8 cellular contexts compared by ENCODE assay signal in the genomic region with DNA sequence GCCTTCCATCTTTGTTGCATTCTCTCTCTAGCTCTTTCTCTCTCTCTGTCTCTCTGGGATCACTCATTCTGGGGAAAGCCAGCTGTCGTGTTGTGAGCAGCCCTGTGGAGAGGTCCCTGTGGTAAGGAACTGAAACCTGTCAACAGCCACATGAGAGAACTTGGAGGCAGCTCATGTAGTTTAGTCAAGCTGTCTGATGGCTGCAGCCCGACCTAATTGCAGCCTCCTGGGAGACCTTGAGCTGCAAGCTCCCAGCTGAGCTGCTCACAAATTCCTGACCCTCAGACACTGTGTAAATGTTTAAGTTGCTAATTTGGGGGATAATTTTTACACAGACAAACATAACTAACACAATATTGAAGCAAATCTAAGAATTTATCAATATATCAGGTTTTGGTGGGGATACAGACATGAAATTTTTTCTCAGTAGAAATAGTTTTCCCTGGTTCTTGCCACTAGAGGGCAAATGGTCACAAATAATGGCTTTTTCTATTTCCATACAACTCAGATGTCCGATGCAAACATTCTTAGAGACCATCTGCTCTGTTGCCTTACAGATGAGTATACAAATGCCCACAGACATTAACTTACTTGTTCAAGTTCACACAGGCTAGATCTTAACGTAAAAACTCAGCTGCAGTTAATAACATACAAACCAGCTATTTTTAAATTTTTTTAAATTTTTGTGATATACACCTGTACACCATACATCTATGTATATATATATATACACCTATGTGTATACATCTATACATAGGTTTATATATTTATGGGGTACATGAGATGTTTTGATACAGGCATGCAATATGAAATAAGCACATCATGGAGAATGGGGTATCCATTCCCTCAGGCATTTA. TPM values are rescaled to one million over a fixed set of nuclear protein-coding genes. Genes with fewer than 3 reads are reported as not detected.
DNase-seq lines count a peak whose midpoint lies in the region; FAIRE-seq and TF ChIP-seq lines count a peak whose summit lies in the region.

No MANE protein-coding gene starts in this region.

- DNase-seq in 8988T (peak; percentile 8), GM06990 (ENCODE audit: extremely low read depth, insufficient read length) (peak; percentile 41), H54 (ENCODE audit: insufficient read length, low spot score) (peak; percentile 5), bronchial epithelial cell (ENCODE audit: low read depth) (peak; percentile 56), left kidney (ENCODE audit: low read depth, low spot score) (peak; percentile 82), transverse colon (no peak)
- DNase-seq in Jurkat, Clone E6-1 (ENCODE audit: low read depth, low spot score) = peak; percentile 29

- H3K9me2 ChIP-seq in OCI-LY1 (ENCODE audit: low read depth, low read length) = no peaks in the 10 kb centered on the region

- H3K27me3 ChIP-seq in GM06990 (replicated peaks; ENCODE audit: control insufficient read depth, insufficient read depth, low read length) (no peaks in the 10 kb centered on the region), OCI-LY1 (ENCODE audit: insufficient read depth, low read length) (no peaks in the 10 kb centered on the region), bronchial epithelial cell (ENCODE audit: control insufficient read depth, insufficient read depth, low read length) (no peaks in the 10 kb centered on the region), transverse colon (no peaks in the 10 kb centered on the region)

- no peak overlapping the region for H2AFZ ChIP-seq in OCI-LY1 (ENCODE audit: low read length)

- H3K79me2 ChIP-seq in OCI-LY1 (ENCODE audit: insufficient read depth, low read length) = no peaks in the 10 kb centered on the region

- no peak overlapping the region for H3K4me2 ChIP-seq in OCI-LY1 (ENCODE audit: low read length)

- in situ Hi-C loops in transverse colon (cut with MboI; ENCODE audit: low pct_ligation_motif_present in 1 of 4, low pct_unique_long_range_greater_than_20kb in 1 of 4, low sequenced_read_pairs in 3 of 4) = loop anchor here in 2 of 4 donors (5.0 to 25.0 kb wide), 2 partner anchors 510 kb away; partner anchors contain the start of gene PHLDA1 (in 1 of the 2)

- TF ChIP-seq POLR2A in H54 (IDR thresholded peaks at IDR 0.05; ENCODE audit: low read depth, low read length) = no peak
- no peak for TF ChIP-seq POLR2A in transverse colon (IDR thresholded peaks at IDR 0.05)

- H3K27ac ChIP-seq in OCI-LY1 (ENCODE audit: low read depth, low read length, poor library complexity, severe bottlenecking) = no peak overlapping the region
- H3K27ac ChIP-seq in transverse colon = no peak overlapping the region

- H3K4me1 ChIP-seq in OCI-LY1 (ENCODE audit: insufficient read depth, low read length, severe bottlenecking) = no peaks in the 10 kb centered on the region
- no peaks in the 10 kb centered on the region for H3K4me1 ChIP-seq in transverse colon

- H4K20me1 ChIP-seq in OCI-LY1 (ENCODE audit: insufficient read depth, low read length) = no peaks in the 10 kb centered on the region

- H3K9me3 ChIP-seq in OCI-LY1 (ENCODE audit: low read length) (no peaks in the 10 kb centered on the region), transverse colon (no peaks in the 10 kb centered on the region)

- intact Hi-C loops in transverse colon (cut with DNase I; ENCODE audit: low total_unique reads) = loop anchor here (5.0 kb wide), 1 partner anchor 510 kb away; no protein-coding TSS in a partner anchor

- H3F3A ChIP-seq in OCI-LY1 (ENCODE audit: insufficient read depth, low read length) = no peaks in the 10 kb centered on the region

- 11 to 26% methylated on average over 3 to 4 of the region's 4 CpGs for WGBS in transverse colon (ENCODE audit: low coverage in 1 of 2), 2 donors

- no peak overlapping the region for H3K9ac ChIP-seq in OCI-LY1 (ENCODE audit: low read length)

- H3K4me3 ChIP-seq in GM06990 (replicated peaks; ENCODE audit: low read depth, low read length) = no peak overlapping the region
- no peak overlapping the region for H3K4me3 ChIP-seq in Jurkat, Clone E6-1 (ENCODE audit: low read length)
- no peak overlapping the region for H3K4me3 ChIP-seq in OCI-LY1 (ENCODE audit: low read depth, low read length, poor library complexity, severe bottlenecking)
- H3K4me3 ChIP-seq in bronchial epithelial cell (ENCODE audit: low read depth, low read length) = no peak overlapping the region
- no peak overlapping the region for H3K4me3 ChIP-seq in transverse colon

- no peak for TF ChIP-seq EP300 in transverse colon (IDR thresholded peaks at IDR 0.05; ENCODE audit: low read depth)

- FAIRE-seq in H54 (lab: Jason Lieb, UNC) (peak; percentile 96), bronchial epithelial cell (lab: Jason Lieb, UNC) (no peak)

- H3K36me3 ChIP-seq in GM06990 (ENCODE audit: control insufficient read depth, insufficient read depth, low read length) = no peaks in the 10 kb centered on the region
- no peaks in the 10 kb centered on the region for H3K36me3 ChIP-seq in OCI-LY1 (ENCODE audit: insufficient read depth, low read length)
- H3K36me3 ChIP-seq in bronchial epithelial cell (ENCODE audit: control insufficient read depth, insufficient read depth, low read length) = no peaks in the 10 kb centered on the region
- no peaks in the 10 kb centered on the region for H3K36me3 ChIP-seq in transverse colon

- TF ChIP-seq CTCF in GM06990 (IDR thresholded peaks at IDR 0.05; ENCODE audit: insufficient read depth, low read length, poor library complexity, severe bottlenecking) (peak; percentile 63), OCI-LY1 (IDR thresholded peaks at IDR 0.05; ENCODE audit: low read length) (peak; percentile 68), bronchial epithelial cell (IDR thresholded peaks at IDR 0.05; ENCODE audit: insufficient read depth, low read length, severe bottlenecking) (peak; percentile 58), transverse colon (IDR thresholded peaks at IDR 0.05) (peak; percentile 55 to 68 (median 64))

RNA-seq across cellular contexts. Expression of gene KRR1, which starts 15.5 kb away (rescaled TPM):
- 87.3 TPM for polyA plus RNA-seq in Jurkat, Clone E6-1 (2012; ENCODE audit: insufficient read depth, insufficient read length)
- total RNA-seq in bronchial epithelial cell (23.2 and 30.8 TPM in 2 replicates), transverse colon (10 to 100 TPM in 2 of 4 donors, 1 to 10 TPM in 2; 3.2 to 28.1 (median 11.7) TPM)

RNA-seq across cellular contexts. Expression of gene GLIPR1, which starts 46.3 kb away (rescaled TPM):
- 11.2 TPM for polyA plus RNA-seq in Jurkat, Clone E6-1 (2012; ENCODE audit: insufficient read depth, insufficient read length)
- total RNA-seq in bronchial epithelial cell (5.8 and 15.0 TPM in 2 replicates), transverse colon (10 to 100 TPM in 1 of 4 donors, 1 to 10 TPM in 3; 3.3 to 10.6 (median 3.6) TPM)
